ENCODE assay signal across 8 cellular contexts in the genomic region with DNA sequence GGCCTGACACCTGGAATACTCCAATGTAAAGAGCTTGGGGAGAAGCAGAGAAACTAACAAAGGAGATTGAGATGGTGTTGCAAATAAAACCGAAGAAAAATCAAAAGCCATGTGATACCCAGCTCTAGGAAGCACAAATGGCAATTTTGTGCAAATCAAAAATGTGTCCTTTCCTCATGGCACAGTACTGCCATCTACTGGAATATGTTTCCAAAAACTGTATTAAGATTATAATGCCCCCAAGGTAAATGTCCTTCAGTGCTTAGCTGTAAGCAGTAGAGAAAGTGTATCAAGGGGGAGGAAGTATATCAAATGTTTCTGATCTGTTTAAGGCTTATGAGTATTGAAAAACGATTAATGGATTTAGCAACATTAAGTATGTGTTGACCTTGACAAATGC.
DNase-seq lines count a peak whose midpoint lies in the region; ATAC-seq and TF ChIP-seq lines count a peak whose summit lies in the region.
"Not testable (repeated sequence)": the region's sequence is repeated elsewhere in the genome, so short reads cannot be mapped to it uniquely, and the experiment has no call there.

No MANE protein-coding gene starts in this region.

- H2AFZ ChIP-seq in neural progenitor cell (replicated peaks): not testable (repeated sequence)

- peak; percentile 23; the same call in 1 of the 2 replicates for TF ChIP-seq CTCF in WERI-Rb-1 (IDR thresholded peaks at IDR 0.05; ENCODE audit: low read depth, low read length)
- TF ChIP-seq CTCF in foreskin keratinocyte (conservative IDR thresholded peaks at IDR 0.05): peak; percentile 46
- TF ChIP-seq CTCF in neural progenitor cell (IDR thresholded peaks at IDR 0.05): peak; percentile 59

- DNase-seq in Caki2 (ENCODE audit: low read depth) (peak; percentile 56), Kasumi-1 (lab: John Stamatoyannopoulos, UW) (peak; percentile 25 to 29), NCI-H82 (lab: John Stamatoyannopoulos, UW) (peak; percentile 59), foreskin keratinocyte (peak in 1 of 2 donors; percentile 9), neural progenitor cell (ENCODE audit: low spot score) (peak; percentile 47)
- DNase-seq in WERI-Rb-1: not testable (repeated sequence)

- not testable (repeated sequence) for H3K27me3 Mint-ChIP-seq in neural progenitor cell (ENCODE audit: insufficient read depth, low read depth)

- in situ Hi-C loops in Caki2 (cut with HindIII; ENCODE audit: low pct_unique_long_range_greater_than_20kb, low sequenced_read_pairs): not testable (repeated sequence)

- not testable (repeated sequence) for H3K27me3 ChIP-seq in WERI-Rb-1 (ENCODE audit: insufficient read depth, low read depth, severe bottlenecking); foreskin keratinocyte; neural progenitor cell

- H3K27ac Mint-ChIP-seq in neural progenitor cell: not testable (repeated sequence)

- H3K9ac ChIP-seq in neural progenitor cell: not testable (repeated sequence)

- H3K36me3 ChIP-seq in WERI-Rb-1, neural progenitor cell: not testable (repeated sequence)

- H3K4me1 ChIP-seq in foreskin keratinocyte, neural progenitor cell: not testable (repeated sequence)

- ATAC-seq in GM18870 (IDR thresholded peaks at IDR 0.05; ENCODE audit: unreplicated experiment): peak; percentile 71
- peak; percentile 67 for ATAC-seq in HG02852 (IDR thresholded peaks at IDR 0.05; ENCODE audit: unreplicated experiment)
- ATAC-seq in foreskin keratinocyte: peak; percentile 44

- H3K79me2 ChIP-seq in neural progenitor cell (ENCODE audit: low read depth): not testable (repeated sequence)

- not testable (repeated sequence) for H4K20me1 ChIP-seq in neural progenitor cell (ENCODE audit: low read depth)

- not testable (repeated sequence) for H3K4me1 Mint-ChIP-seq in neural progenitor cell

- H3K9me3 ChIP-seq in WERI-Rb-1 (ENCODE audit: severe bottlenecking); neural progenitor cell (ENCODE audit: low read depth): not testable (repeated sequence)

- not testable (repeated sequence) for H3K36me3 Mint-ChIP-seq in neural progenitor cell

- not testable (repeated sequence) for H3K4me3 ChIP-seq in WERI-Rb-1 (ENCODE audit: low read depth, low read length); neural progenitor cell

- not testable (repeated sequence) for H3K4me2 ChIP-seq in neural progenitor cell

- H3K4me3 Mint-ChIP-seq in neural progenitor cell: not testable (repeated sequence)

- not testable (repeated sequence) for H3K9me3 Mint-ChIP-seq in neural progenitor cell

- not testable (repeated sequence) for H3F3A ChIP-seq in neural progenitor cell (ENCODE audit: low read depth)

- not testable (repeated sequence) for H3K27ac ChIP-seq in WERI-Rb-1, foreskin keratinocyte, neural progenitor cell
